Comparison of ENCODE assay signal across 1 cellular context in the genomic region with DNA sequence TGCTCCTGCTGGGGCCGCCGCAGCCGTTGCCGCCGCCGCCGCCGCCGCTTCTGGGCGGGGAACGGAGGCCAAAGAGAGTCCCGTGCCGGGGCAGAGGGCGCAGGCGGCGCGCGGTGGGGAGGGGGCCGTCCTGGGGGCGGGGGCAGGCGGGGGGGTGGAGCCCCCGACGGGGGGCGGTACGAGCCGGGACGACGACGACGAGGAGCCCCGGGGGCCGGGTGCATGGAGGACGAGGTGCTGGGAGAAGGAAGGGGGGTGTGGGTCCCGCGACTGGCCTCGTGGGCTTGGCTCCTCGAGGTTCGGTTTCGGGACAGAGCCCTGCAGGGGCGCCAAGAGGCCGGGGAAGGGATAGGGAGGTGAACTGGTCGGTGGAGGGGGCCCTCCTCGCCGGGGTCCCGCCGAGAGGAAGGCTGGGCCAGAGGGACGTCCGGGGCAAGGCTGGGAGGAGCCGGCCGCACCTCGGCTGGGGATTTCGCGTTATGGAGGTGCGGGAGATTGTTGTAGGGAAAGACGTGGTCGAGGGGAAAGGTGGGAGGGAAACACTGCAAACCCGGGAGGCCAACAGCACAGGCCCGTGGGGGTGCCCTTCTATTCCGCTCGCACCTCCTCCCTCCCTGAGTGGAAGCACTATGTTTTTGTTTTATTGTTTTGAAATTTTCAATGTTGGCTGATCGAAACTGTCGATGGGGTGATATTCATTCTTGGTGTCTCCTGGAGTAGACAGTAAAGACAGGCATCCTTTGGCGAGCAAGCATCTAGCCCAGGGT.
TF ChIP-seq lines count a peak whose summit lies in the region.

No MANE protein-coding gene starts in this region.

TF ChIP-seq in endothelial cell of umbilical vein, 7 proteins besides CTCF, POLR2A, EP300 and RAD21:
- no peak for TF ChIP-seq GATA2 (IDR thresholded peaks at IDR 0.05; ENCODE audit: insufficient read depth, insufficient read length, low read depth, low read length)
- TF ChIP-seq EZH2 (IDR thresholded peaks at IDR 0.05; ENCODE audit: borderline replicate concordance, low read depth, low read length, severe bottlenecking): no peak
- TF ChIP-seq MYC (IDR thresholded peaks at IDR 0.05; ENCODE audit: low read depth, low read length): no peak
- no peak for TF ChIP-seq FOS (IDR thresholded peaks at IDR 0.05; ENCODE audit: borderline replicate concordance, insufficient read depth, low read length)
